ENCODE assay signal across 14 cellular contexts in the genomic region with DNA sequence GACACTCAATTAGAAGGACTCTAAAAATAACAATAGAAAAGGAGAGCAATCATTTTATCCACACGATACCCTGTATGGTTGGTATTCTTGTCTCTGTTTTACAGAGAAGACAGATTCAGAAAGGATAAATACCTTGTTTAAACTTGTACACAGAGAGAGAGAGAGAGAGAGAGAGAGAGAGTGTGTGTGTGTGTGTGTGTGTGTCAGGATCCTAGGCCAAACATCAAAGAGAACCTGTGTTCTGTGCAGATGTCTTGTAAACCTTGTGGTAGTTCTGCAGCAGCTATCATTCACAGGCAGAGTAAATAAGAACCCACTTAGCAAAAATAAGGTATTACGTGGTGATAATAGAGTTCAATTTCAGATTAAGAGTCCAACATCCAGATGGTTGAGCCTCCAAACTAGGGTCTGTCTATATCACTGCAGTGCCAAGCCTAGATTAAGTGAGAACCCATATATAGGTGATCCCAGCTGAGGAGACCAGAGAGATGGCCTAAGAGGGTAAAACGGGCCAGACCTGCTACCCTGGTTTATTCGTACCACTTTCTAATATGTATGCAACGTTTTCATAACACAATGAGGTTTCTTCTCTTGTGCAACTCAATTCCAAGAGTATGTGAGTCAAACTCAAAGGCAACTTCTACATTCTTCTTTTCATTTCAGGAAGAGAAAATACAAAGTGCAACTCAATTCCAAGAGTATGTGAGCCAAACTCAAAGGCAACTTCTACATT.
"Had no signal": no experiment of that assay in that cellular context is flagged by ENCODE, and none has a peak within 500 bp of the region (broad histone marks: within the 10 kb centered on the region; RNA-seq: fewer than 3 reads in every experiment).

No MANE protein-coding gene starts in this region.

- H3K9me3 ChIP-seq: gastrocnemius medialis, heart left ventricle, suprapubic skin, upper lobe of right lung had no signal

- H3K27me3 ChIP-seq: gastrocnemius medialis, suprapubic skin, upper lobe of right lung had no signal

- DNase-seq: activated naive CD4-positive, alpha-beta T cell; aorta; effector memory CD4-positive, alpha-beta T cell; gastrocnemius medialis; heart left ventricle; occipital lobe; right cardiac atrium; stimulated activated CD4-positive, alpha-beta T cell treated with anti-CD3 and anti-CD28 coated beads, Interleukin-4, amount 100 ng/mL, for 4 hours; stimulated activated CD8-positive, alpha-beta memory T cell treated with anti-CD3 and anti-CD28 coated beads, Interleukin-4, amount 100 ng/mL, for 48 hours; stimulated activated naive CD8-positive, alpha-beta T cell treated with anti-CD3 and anti-CD28 coated beads, Interleukin-15, Interleukin-2, amounts not matched to agents 100 U/mL and 50 U/mL, for 24 hours; upper lobe of right lung had no signal

- H3K36me3 ChIP-seq: gastrocnemius medialis, heart left ventricle, suprapubic skin, upper lobe of right lung had no signal

- H3K4me2 ChIP-seq: smooth muscle cell had no signal

- H3K4me3 ChIP-seq: gastrocnemius medialis, heart left ventricle, smooth muscle cell, suprapubic skin, upper lobe of right lung had no signal

- H3K27ac ChIP-seq: upper lobe of right lung had no signal

- ATAC-seq: activated CD4-positive, CD25-positive, alpha-beta regulatory T cell treated with anti-CD3 and anti-CD28 coated beads, Interleukin-2, amount 50 U/mL, for 24 hours; gastrocnemius medialis; heart left ventricle; right cardiac atrium; stimulated activated naive CD8-positive, alpha-beta T cell treated with anti-CD3 and anti-CD28 coated beads, Interleukin-15, Interleukin-2, amounts not matched to agents 100 U/mL and 50 U/mL, for 24 hours had no signal
